In genomic region chr4:165327211-165328100, GRCh38 we compare ENCODE assay signal across 8 cellular contexts. TPM values are rescaled to one million over a fixed set of nuclear protein-coding genes. Genes with fewer than 3 reads are reported as not detected.
DNase-seq lines count a peak whose midpoint lies in the region; ATAC-seq lines count a peak whose summit lies in the region.

Gene MSMO1, plus strand, starts transcription at chr4:165327669. Its CDS starts 5,702 bp downstream, at chr4:165333371.

- H3K27me3 ChIP-seq in rectal smooth muscle tissue (ENCODE audit: control insufficient read depth, insufficient read depth, low read length) (no peaks in the 10 kb centered on the region), aorta (ENCODE audit: control insufficient read depth in 1 of 2, insufficient read depth in 2 of 2, low read length in 1 of 2) (no peaks in the 10 kb centered on the region)

- H3K4me3 ChIP-seq in rectal smooth muscle tissue (ENCODE audit: low read length) (peak within 1 kb of the TSS; percentile 98), aorta (ENCODE audit: low read length in 2 of 2) (peak within 1 kb of the TSS; percentile 76 to 85)

- peak within 1 kb of the TSS; percentile 45 for H3K9ac ChIP-seq in rectal smooth muscle tissue (ENCODE audit: low read length)

- no peaks in the 10 kb centered on the region for H3K36me3 ChIP-seq in rectal smooth muscle tissue (ENCODE audit: control insufficient read depth, insufficient read depth, low read length)
- no peaks in the 10 kb centered on the region for H3K36me3 ChIP-seq in aorta (ENCODE audit: control insufficient read depth in 1 of 2, insufficient read depth in 2 of 2, low read length in 1 of 2)

- WGBS in aorta, 2 donors = 0 to 1% methylated on average over 73 to 76 of the region's 76 CpGs

- peak within 1 kb of the TSS; percentile 73 for H3K27ac ChIP-seq in rectal smooth muscle tissue (ENCODE audit: low read depth, low read length)
- H3K27ac ChIP-seq in aorta (ENCODE audit: low read depth in 1 of 2, low read length in 2 of 2) = no peak within 1 kb of the TSS

- H3K4me1 ChIP-seq in rectal smooth muscle tissue (ENCODE audit: control insufficient read depth, insufficient read depth, low read length) (no peaks in the 10 kb centered on the region), aorta (ENCODE audit: control insufficient read depth in 1 of 2, insufficient read depth in 2 of 2, low read length in 2 of 2) (peaks cover 0 to 2% of the 10 kb centered on the region in 2 donors)

- intact Hi-C loops in aorta (cut with DNase I) = loop anchor here (2.0 to 10.0 kb wide), 3 partner anchors 121 to 215 kb away; partner anchors contain the start of genes KLHL2 (in 2 of the 2) and TMEM192 (in 1 of the 2)

- H3K9me3 ChIP-seq in aorta (ENCODE audit: control insufficient read depth, low read length) = no peaks in the 10 kb centered on the region

- ATAC-seq in GM18511 (IDR thresholded peaks at IDR 0.05; ENCODE audit: unreplicated experiment) (peak; percentile 95), HG03025 (IDR thresholded peaks at IDR 0.05; ENCODE audit: low FRiP score, unreplicated experiment) (peak; percentile 99), aorta (ENCODE audit: low FRiP score) (peak; percentile 100)

- DNase-seq in NCI-H2029 treated with DMSO at 0.1 percent for 48 hours (lab: John Stamatoyannopoulos, UW) (peak; percentile 75), T-helper 9 cell (peak; percentile 94), astrocyte of the hippocampus (ENCODE audit: low read depth, low spot score) (peak; percentile 100), hepatic stellate cell (ENCODE audit: low spot score) (peak; percentile 96), aorta (peak; percentile 100)

RNA-seq across cellular contexts. Expression of gene MSMO1, which starts in this region (rescaled TPM):
- total RNA-seq in aorta = 10 to 100 TPM; 23.4 to 34.1 TPM
- 10 to 100 TPM; 11.2 to 14.8 TPM for polyA plus RNA-seq in aorta
